ENCODE assay signal across 36 cellular contexts in the genomic region with DNA sequence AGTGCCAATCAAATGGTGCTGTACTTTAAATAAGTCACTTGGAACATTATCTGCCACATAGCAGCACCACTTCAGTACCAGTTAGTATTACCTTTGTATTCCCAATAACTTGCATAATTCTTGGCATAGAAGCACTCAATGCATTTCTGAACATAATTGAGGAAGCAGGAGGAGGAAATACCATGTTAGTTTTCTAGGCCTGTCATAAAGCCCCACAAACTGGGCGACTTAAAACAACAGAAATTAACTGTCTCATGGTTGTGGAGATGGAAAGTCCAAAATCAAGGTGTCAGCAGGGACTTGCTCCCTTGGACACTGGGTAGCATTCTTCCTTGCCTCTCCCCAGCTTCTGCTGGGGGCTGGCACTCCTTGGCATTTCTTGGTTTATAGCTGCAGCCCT.
"Had no signal": no experiment of that assay in that cellular context is flagged by ENCODE, and none has a peak within 500 bp of the region (broad histone marks: within the 10 kb centered on the region; RNA-seq: fewer than 3 reads in every experiment).

No MANE protein-coding gene starts in this region.

- H3K4me3 ChIP-seq: ascending aorta, cardiac muscle cell had no signal

- H3K9me3 Mint-ChIP-seq: activated CD4-positive, alpha-beta T cell treated with anti-CD3 and anti-CD28 coated beads, Interleukin-2, amount 10 ng/mL, durations not matched to agents 7 days and 5 days; activated naive CD4-positive, alpha-beta T cell treated with anti-CD3 and anti-CD28 coated beads, Interleukin-2, amount 50 U/mL, for 24 hours; activated naive CD8-positive, alpha-beta T cell treated with anti-CD3 and anti-CD28 coated beads, Interleukin-2, amount 10 ng/mL, durations not matched to agents 7 days and 5 days; T-helper 2 cell treated with Interferon-gamma antibody and Interleukin-4, amounts not matched to agents 5 μg/mL and 100 μg/mL, for 36 hours had no signal

- DNase-seq: activated CD4-positive, alpha-beta memory T cell treated with anti-CD3 and anti-CD28 coated beads, Interleukin-2, amount 10 ng/mL, durations not matched to agents 7 days and 5 days; activated CD4-positive, alpha-beta T cell treated with anti-CD3 and anti-CD28 coated beads for 1 hour; activated CD4-positive, alpha-beta T cell treated with anti-CD3 and anti-CD28 coated beads for 36 hours; activated CD4-positive, alpha-beta T cell treated with anti-CD3 and anti-CD28 coated beads for 48 hours; activated CD4-positive, alpha-beta T cell treated with anti-CD3 and anti-CD28 coated beads, Interleukin-2, amount 10 ng/mL, durations not matched to agents 7 days and 5 days; activated CD4-positive, alpha-beta T cell treated with anti-CD3 and anti-CD28 coated beads, Interleukin-2, amount 50 U/mL, for 48 hours; activated CD4-positive, CD25-positive, alpha-beta regulatory T cell; activated CD8-positive, alpha-beta memory T cell treated with anti-CD3 and anti-CD28 coated beads for 24 hours; activated CD8-positive, alpha-beta memory T cell treated with anti-CD3 and anti-CD28 coated beads, Interleukin-2, amount 10 ng/mL, durations not matched to agents 7 days and 5 days; activated CD8-positive, alpha-beta memory T cell treated with anti-CD3 and anti-CD28 coated beads, Interleukin-2, amount 50 U/mL, for 48 hours; activated CD8-positive, alpha-beta T cell treated with anti-CD3 and anti-CD28 coated beads, Interleukin-2, amount 10 ng/mL, durations not matched to agents 7 days and 5 days; activated effector memory CD4-positive, alpha-beta T cell treated with Interleukin-2 at 50 U/mL for 16 hours; activated gamma-delta T cell; activated naive CD4-positive, alpha-beta T cell treated with anti-CD3 and anti-CD28 coated beads, Interleukin-2, amount 10 ng/mL, durations not matched to agents 7 days and 5 days; activated naive CD4-positive, alpha-beta T cell treated with Interleukin-2 at 50 U/mL for 16 hours; activated naive CD8-positive, alpha-beta T cell treated with anti-CD3 and anti-CD28 coated beads, Interleukin-2, amount 10 ng/mL, durations not matched to agents 7 days and 5 days; activated naive CD8-positive, alpha-beta T cell treated with anti-CD3 and anti-CD28 coated beads, Interleukin-2, amount 50 U/mL, for 24 hours; activated T-cell treated with anti-CD3 and anti-CD28 coated beads, Interleukin-2, amount 50 U/mL, for 24 hours; activated T-cell treated with anti-CD3 and anti-CD28 coated beads, Interleukin-2, amount 50 U/mL, for 48 hours; amygdala; anterior cingulate cortex; caudate nucleus; cerebellar nuclear complex; T-cell; T-helper 2 cell; T-helper 9 cell had no signal

- H3K4me1 Mint-ChIP-seq: activated CD4-positive, alpha-beta memory T cell treated with anti-CD3 and anti-CD28 coated beads, Interleukin-2, amount 10 ng/mL, durations not matched to agents 7 days and 5 days; activated CD4-positive, alpha-beta T cell treated with anti-CD3 and anti-CD28 coated beads, Interleukin-2, amount 10 ng/mL, durations not matched to agents 7 days and 5 days; activated CD8-positive, alpha-beta memory T cell treated with anti-CD3 and anti-CD28 coated beads, Interleukin-2, amount 10 ng/mL, durations not matched to agents 7 days and 5 days; activated naive CD4-positive, alpha-beta T cell treated with anti-CD3 and anti-CD28 coated beads, Interleukin-2, amount 10 ng/mL, durations not matched to agents 7 days and 5 days; activated naive CD4-positive, alpha-beta T cell treated with anti-CD3 and anti-CD28 coated beads, Interleukin-2, amount 50 U/mL, for 24 hours; activated naive CD8-positive, alpha-beta T cell treated with anti-CD3 and anti-CD28 coated beads, Interleukin-2, amount 10 ng/mL, durations not matched to agents 7 days and 5 days; brain; central memory CD8-positive, alpha-beta T cell had no signal

- H3K9me3 ChIP-seq: ascending aorta had no signal

- H3K27ac Mint-ChIP-seq: activated CD4-positive, alpha-beta memory T cell treated with anti-CD3 and anti-CD28 coated beads, Interleukin-2, amount 10 ng/mL, durations not matched to agents 7 days and 5 days; activated CD4-positive, alpha-beta T cell treated with anti-CD3 and anti-CD28 coated beads for 36 hours; activated CD4-positive, alpha-beta T cell treated with anti-CD3 and anti-CD28 coated beads, Interleukin-2, amount 10 ng/mL, durations not matched to agents 7 days and 5 days; activated CD8-positive, alpha-beta memory T cell treated with anti-CD3 and anti-CD28 coated beads, Interleukin-2, amount 10 ng/mL, durations not matched to agents 7 days and 5 days; activated CD8-positive, alpha-beta T cell treated with anti-CD3 and anti-CD28 coated beads, Interleukin-2, amount 10 ng/mL, durations not matched to agents 7 days and 5 days; activated naive CD4-positive, alpha-beta T cell treated with anti-CD3 and anti-CD28 coated beads, Interleukin-2, amount 10 ng/mL, durations not matched to agents 7 days and 5 days; activated naive CD4-positive, alpha-beta T cell treated with anti-CD3 and anti-CD28 coated beads, Interleukin-2, amount 50 U/mL, for 24 hours; activated naive CD8-positive, alpha-beta T cell; activated naive CD8-positive, alpha-beta T cell treated with anti-CD3 and anti-CD28 coated beads, Interleukin-2, amount 10 ng/mL, durations not matched to agents 7 days and 5 days; activated naive CD8-positive, alpha-beta T cell treated with anti-CD3 and anti-CD28 coated beads, Interleukin-2, amount 50 U/mL, for 24 hours; activated T-cell treated with anti-CD3 and anti-CD28 coated beads, Interleukin-2, amount 50 U/mL, for 24 hours; activated T-helper 2 cell treated with anti-CD3 and anti-CD28 coated beads, Interferon-gamma antibody, Interleukin-2, Interleukin-4, amounts not matched to agents 10 μg/mL and 5 μg/mL and 100 μg/mL, durations not matched to agents 14 hours and 24 hours and 36 hours; brain; T-cell; T-helper 2 cell treated with Interferon-gamma antibody and Interleukin-4, amounts not matched to agents 5 μg/mL and 100 μg/mL, for 36 hours had no signal

- H3K36me3 ChIP-seq: ascending aorta, cardiac muscle cell had no signal

- H3K27me3 Mint-ChIP-seq: activated CD4-positive, alpha-beta memory T cell treated with anti-CD3 and anti-CD28 coated beads, Interleukin-2, amount 10 ng/mL, durations not matched to agents 7 days and 5 days; activated CD4-positive, alpha-beta T cell treated with anti-CD3 and anti-CD28 coated beads for 36 hours; activated CD4-positive, alpha-beta T cell treated with anti-CD3 and anti-CD28 coated beads, Interleukin-2, amount 10 ng/mL, durations not matched to agents 7 days and 5 days; activated CD8-positive, alpha-beta memory T cell treated with anti-CD3 and anti-CD28 coated beads, Interleukin-2, amount 10 ng/mL, durations not matched to agents 7 days and 5 days; activated naive CD4-positive, alpha-beta T cell treated with anti-CD3 and anti-CD28 coated beads, Interleukin-2, amount 10 ng/mL, durations not matched to agents 7 days and 5 days; activated naive CD4-positive, alpha-beta T cell treated with anti-CD3 and anti-CD28 coated beads, Interleukin-2, amount 50 U/mL, for 24 hours; activated naive CD8-positive, alpha-beta T cell; activated naive CD8-positive, alpha-beta T cell treated with anti-CD3 and anti-CD28 coated beads, Interleukin-2, amount 10 ng/mL, durations not matched to agents 7 days and 5 days; activated naive CD8-positive, alpha-beta T cell treated with anti-CD3 and anti-CD28 coated beads, Interleukin-2, amount 50 U/mL, for 24 hours; activated T-cell treated with anti-CD3 and anti-CD28 coated beads, Interleukin-2, amount 50 U/mL, for 24 hours; brain; central memory CD8-positive, alpha-beta T cell; T-cell had no signal

- H3K4me3 Mint-ChIP-seq: activated CD4-positive, alpha-beta memory T cell treated with anti-CD3 and anti-CD28 coated beads, Interleukin-2, amount 10 ng/mL, durations not matched to agents 7 days and 5 days; activated CD4-positive, alpha-beta T cell treated with anti-CD3 and anti-CD28 coated beads for 36 hours; activated CD4-positive, alpha-beta T cell treated with anti-CD3 and anti-CD28 coated beads, Interleukin-2, amount 10 ng/mL, durations not matched to agents 7 days and 5 days; activated CD8-positive, alpha-beta memory T cell treated with anti-CD3 and anti-CD28 coated beads, Interleukin-2, amount 10 ng/mL, durations not matched to agents 7 days and 5 days; activated CD8-positive, alpha-beta T cell treated with anti-CD3 and anti-CD28 coated beads, Interleukin-2, amount 10 ng/mL, durations not matched to agents 7 days and 5 days; activated naive CD4-positive, alpha-beta T cell treated with anti-CD3 and anti-CD28 coated beads, Interleukin-2, amount 10 ng/mL, durations not matched to agents 7 days and 5 days; activated naive CD4-positive, alpha-beta T cell treated with anti-CD3 and anti-CD28 coated beads, Interleukin-2, amount 50 U/mL, for 24 hours; activated naive CD8-positive, alpha-beta T cell; activated naive CD8-positive, alpha-beta T cell treated with anti-CD3 and anti-CD28 coated beads, Interleukin-2, amount 10 ng/mL, durations not matched to agents 7 days and 5 days; activated naive CD8-positive, alpha-beta T cell treated with anti-CD3 and anti-CD28 coated beads, Interleukin-2, amount 50 U/mL, for 24 hours; activated T-cell treated with anti-CD3 and anti-CD28 coated beads, Interleukin-2, amount 50 U/mL, for 24 hours; brain; central memory CD8-positive, alpha-beta T cell; T-cell; T-helper 2 cell treated with Interferon-gamma antibody and Interleukin-4, amounts not matched to agents 5 μg/mL and 100 μg/mL, for 36 hours had no signal

- H3K36me3 Mint-ChIP-seq: activated CD8-positive, alpha-beta memory T cell treated with anti-CD3 and anti-CD28 coated beads, Interleukin-2, amount 10 ng/mL, durations not matched to agents 7 days and 5 days; activated naive CD4-positive, alpha-beta T cell treated with anti-CD3 and anti-CD28 coated beads, Interleukin-2, amount 10 ng/mL, durations not matched to agents 7 days and 5 days; activated naive CD4-positive, alpha-beta T cell treated with anti-CD3 and anti-CD28 coated beads, Interleukin-2, amount 50 U/mL, for 24 hours; activated naive CD8-positive, alpha-beta T cell; activated naive CD8-positive, alpha-beta T cell treated with anti-CD3 and anti-CD28 coated beads, Interleukin-2, amount 10 ng/mL, durations not matched to agents 7 days and 5 days; brain; T-cell had no signal

- H3K27ac ChIP-seq: ascending aorta, cardiac muscle cell, VCaP had no signal

- H3K27me3 ChIP-seq: ascending aorta, cardiac muscle cell had no signal

- ATAC-seq: activated CD4-positive, alpha-beta T cell treated with anti-CD3 and anti-CD28 coated beads for 36 hours; activated CD4-positive, CD25-positive, alpha-beta regulatory T cell treated with anti-CD3 and anti-CD28 coated beads, Interleukin-2, amount 50 U/mL, for 24 hours; activated CD8-positive, alpha-beta memory T cell treated with anti-CD3 and anti-CD28 coated beads, Interleukin-2, amount 10 ng/mL, durations not matched to agents 7 days and 5 days; activated CD8-positive, alpha-beta T cell treated with anti-CD3 and anti-CD28 coated beads, Interleukin-2, amount 10 ng/mL, durations not matched to agents 7 days and 5 days; activated naive CD8-positive, alpha-beta T cell treated with anti-CD3 and anti-CD28 coated beads, Interleukin-2, amount 50 U/mL, for 24 hours; T-cell had no signal
